Comparison of ENCODE assay signal across 8 cellular contexts in genomic region chr16:11586856-11587642, GRCh38. TPM values are rescaled to one million over a fixed set of nuclear protein-coding genes. Genes with fewer than 3 reads are reported as not detected.
DNase-seq lines count a peak whose midpoint lies in the region; ATAC-seq and TF ChIP-seq lines count a peak whose summit lies in the region.

TSS of gene LITAF (minus strand) at chr16:11586919. CDS start at chr16:11556730, 30,189 bp downstream.

- TF ChIP-seq CTCF in Loucy (conservative IDR thresholded peaks at IDR 0.05; ENCODE audit: low read length) (no peak), lower leg skin (IDR thresholded peaks at IDR 0.05) (no peak)

- H3K4me3 ChIP-seq in Loucy (ENCODE audit: low read length, poor library complexity, severe bottlenecking) = peak within 1 kb of the TSS; percentile 78
- peak within 1 kb of the TSS; percentile 80 to 85 for H3K4me3 ChIP-seq in duodenal mucosa (ENCODE audit: low read depth in 1 of 2, low read length in 2 of 2)
- H3K4me3 ChIP-seq in lower leg skin (ENCODE audit: low read depth, poor library complexity, severe bottlenecking) = peak within 1 kb of the TSS; percentile 76

- H3K4me3 Mint-ChIP-seq in activated CD4-positive, alpha-beta T cell treated with anti-CD3 and anti-CD28 coated beads, Interleukin-2, amount 10 ng/mL, durations not matched to agents 7 days and 5 days = peak within 1 kb of the TSS; percentile 92

- H3K4me1 ChIP-seq in Loucy (ENCODE audit: insufficient read depth, low read length, poor library complexity, severe bottlenecking) = peaks cover 37% of the 10 kb centered on the region
- peaks cover 34 to 44% of the 10 kb centered on the region in 2 donors for H3K4me1 ChIP-seq in duodenal mucosa (ENCODE audit: control insufficient read depth in 1 of 2, insufficient read depth in 2 of 2, low read length in 2 of 2)

- peak within 1 kb of the TSS; percentile 81 for H2AFZ ChIP-seq in Loucy (ENCODE audit: low read length)

- peak; percentile 37 for ATAC-seq in GM21717 (IDR thresholded peaks at IDR 0.05; ENCODE audit: unreplicated experiment)
- ATAC-seq in HG03457 (IDR thresholded peaks at IDR 0.05; ENCODE audit: unreplicated experiment) = no peak

- H3K27ac Mint-ChIP-seq in activated CD4-positive, alpha-beta T cell treated with anti-CD3 and anti-CD28 coated beads, Interleukin-2, amount 10 ng/mL, durations not matched to agents 7 days and 5 days = peak within 1 kb of the TSS; percentile 96

- no peaks in the 10 kb centered on the region for H3K36me3 ChIP-seq in Loucy (ENCODE audit: insufficient read depth, low read length)
- no peaks in the 10 kb centered on the region for H3K36me3 ChIP-seq in duodenal mucosa (ENCODE audit: control insufficient read depth in 1 of 2, insufficient read depth in 2 of 2, low read length in 2 of 2)

- peak in 1 of 2 donors; percentile 49 for TF ChIP-seq POLR2A in lower leg skin (IDR thresholded peaks at IDR 0.05)

- DNase-seq in Daoy (ENCODE audit: low read depth) (peak; percentile 64), lower leg skin (ENCODE audit: low spot score in 2 of 2) (peak in 1 of 2 donors; percentile 94)
- peak; percentile 57 for DNase-seq in activated CD4-positive, alpha-beta T cell treated with anti-CD3 and anti-CD28 coated beads, Interleukin-2, amount 10 ng/mL, durations not matched to agents 7 days and 5 days
- peak; percentile 33 for DNase-seq in stimulated activated CD8-positive, alpha-beta memory T cell treated with anti-CD3 and anti-CD28 coated beads, Interleukin-12 subunit alpha, Interleukin-12 subunit beta, amount 100 ng/mL, for 1 hour (ENCODE audit: low read depth)

- H3K27ac ChIP-seq in duodenal mucosa (ENCODE audit: low read depth, low read length) = peak within 1 kb of the TSS; percentile 91

- peak within 1 kb of the TSS; percentile 67 for H3K9ac ChIP-seq in Loucy (ENCODE audit: low read depth, low read length, poor library complexity, severe bottlenecking)
- peak within 1 kb of the TSS; percentile 83 to 86 for H3K9ac ChIP-seq in duodenal mucosa (ENCODE audit: low read depth in 1 of 2, low read length in 2 of 2)

- H3K9me3 ChIP-seq in Loucy (ENCODE audit: insufficient read depth, low read depth, low read length) = no peaks in the 10 kb centered on the region
- H3K9me3 ChIP-seq in duodenal mucosa (ENCODE audit: control insufficient read depth in 1 of 2, low read length in 2 of 2) = no peaks in the 10 kb centered on the region

- H3K79me2 ChIP-seq in Loucy (ENCODE audit: insufficient read depth, low read length) = peaks cover 22% of the 10 kb centered on the region

- intact Hi-C loops in lower leg skin (cut with DNase I; ENCODE audit: low total_unique reads) = no loop called here

- H3K27me3 Mint-ChIP-seq in activated CD4-positive, alpha-beta T cell treated with anti-CD3 and anti-CD28 coated beads, Interleukin-2, amount 10 ng/mL, durations not matched to agents 7 days and 5 days = peaks cover 2% of the 10 kb centered on the region

- no peaks in the 10 kb centered on the region for H4K20me1 ChIP-seq in Loucy (ENCODE audit: insufficient read depth, low read length, poor library complexity, severe bottlenecking)

- CTCF ChIA-PET in activated CD4-positive, alpha-beta T cell treated with anti-CD3 and anti-CD28 coated beads, Interleukin-2, amount 10 ng/mL, durations not matched to agents 7 days and 5 days (lab: Charles Lee) = interaction anchor here (0.9 to 2.1 kb wide), 9 partner anchors 9 to 493 kb away, joined by 3 to 9 read pairs (median 4); no protein-coding TSS in a partner anchor

- no peaks in the 10 kb centered on the region for H3K9me2 ChIP-seq in Loucy (replicated peaks; ENCODE audit: low read depth, low read length)

- peaks cover 29% of the 10 kb centered on the region for H3K36me3 Mint-ChIP-seq in activated CD4-positive, alpha-beta T cell treated with anti-CD3 and anti-CD28 coated beads, Interleukin-2, amount 10 ng/mL, durations not matched to agents 7 days and 5 days (ENCODE audit: low read depth)

- H3F3A ChIP-seq in Loucy (ENCODE audit: low read depth) = no peaks in the 10 kb centered on the region

- H3K27me3 ChIP-seq in Loucy (ENCODE audit: insufficient read depth, low read length, poor library complexity, severe bottlenecking) (no peaks in the 10 kb centered on the region), duodenal mucosa (ENCODE audit: control insufficient read depth in 1 of 2, insufficient read depth in 2 of 2, low read length in 2 of 2) (peaks cover 4% of the 10 kb centered on the region in 2 donors)

- 6 to 9% methylated on average over 25 to 49 of the region's 74 CpGs for WGBS in lower leg skin, 2 donors

- H3K9me3 Mint-ChIP-seq in activated CD4-positive, alpha-beta T cell treated with anti-CD3 and anti-CD28 coated beads, Interleukin-2, amount 10 ng/mL, durations not matched to agents 7 days and 5 days = no peaks in the 10 kb centered on the region

- peak within 1 kb of the TSS; percentile 75 for H3K4me2 ChIP-seq in Loucy (ENCODE audit: low read depth, low read length, poor library complexity, severe bottlenecking)

- POLR2A ChIA-PET in activated CD4-positive, alpha-beta T cell treated with anti-CD3 and anti-CD28 coated beads, Interleukin-2, amount 10 ng/mL, durations not matched to agents 7 days and 5 days (lab: Charles Lee) = no interaction called here

- peaks cover 42% of the 10 kb centered on the region for H3K4me1 Mint-ChIP-seq in activated CD4-positive, alpha-beta T cell treated with anti-CD3 and anti-CD28 coated beads, Interleukin-2, amount 10 ng/mL, durations not matched to agents 7 days and 5 days

RNA-seq across cellular contexts. Expression of gene LITAF, which starts in this region (rescaled TPM):
- 22.9 and 33.4 TPM in 2 replicates for total RNA-seq in Daoy (2014; rRNA removed; shearing (Covaris generic))
- total RNA-seq in activated CD4-positive, alpha-beta T cell treated with anti-CD3 and anti-CD28 coated beads, Interleukin-2, amount 10 ng/mL, durations not matched to agents 7 days and 5 days = 100 to 1,000 TPM; 133 to 141 TPM
- 10 to 100 TPM; 54.9 to 84.2 (median 67.7) TPM for total RNA-seq in lower leg skin
